21 cellular contexts compared by ENCODE assay signal in the genomic region with DNA sequence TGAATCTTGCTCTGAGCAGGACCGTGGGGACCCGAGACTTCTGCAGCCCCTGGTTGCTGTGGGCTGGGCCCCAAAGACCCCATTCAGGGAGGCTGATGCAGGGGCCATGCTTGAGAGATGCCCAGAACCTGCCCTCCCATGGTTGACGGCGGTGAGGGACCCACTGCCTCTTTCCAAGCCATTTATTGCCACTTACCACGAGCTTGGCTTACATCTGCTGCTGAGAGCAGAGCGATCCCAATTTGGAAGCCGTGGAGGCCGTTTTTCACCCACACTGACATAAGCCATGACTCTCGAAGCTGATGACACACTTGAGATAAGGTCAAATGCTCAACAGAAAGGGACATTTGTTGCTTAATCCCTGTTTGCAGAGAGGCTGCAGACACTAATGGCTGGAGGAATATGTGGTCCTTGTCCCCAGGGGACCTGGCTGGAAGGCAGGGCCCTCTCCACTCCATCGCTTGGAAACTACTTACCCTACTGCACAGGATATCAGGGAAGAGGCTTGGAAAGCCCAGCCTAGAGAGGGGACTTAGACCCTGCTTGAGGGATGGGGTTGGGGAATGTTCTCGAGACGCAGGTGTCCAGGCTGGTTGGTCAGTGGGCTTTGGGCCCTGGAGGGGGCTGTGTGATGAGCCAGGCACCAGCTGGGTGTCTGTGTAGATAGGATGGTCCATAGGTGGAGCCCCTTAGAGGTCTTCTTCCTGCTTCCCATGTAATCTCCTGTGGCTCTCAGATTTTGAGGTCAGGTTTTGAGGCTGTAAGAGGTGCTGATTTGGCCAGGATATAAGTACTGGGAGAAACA. TPM values are rescaled to one million over a fixed set of nuclear protein-coding genes. Genes with fewer than 3 reads are reported as not detected.
"Had no signal": no experiment of that assay in that cellular context is flagged by ENCODE, and none has a peak within 500 bp of the region (broad histone marks: within the 10 kb centered on the region; RNA-seq: fewer than 3 reads in every experiment).

No MANE protein-coding gene starts in this region.

- H3K36me3 Mint-ChIP-seq: activated naive CD4-positive, alpha-beta T cell treated with anti-CD3 and anti-CD28 coated beads, Interleukin-2, amount 50 U/mL, for 24 hours; naive B cell had no signal

- H3K4me3 ChIP-seq: colonic mucosa, esophagus squamous epithelium, skin epidermis, upper lobe of left lung had no signal

- H3K36me3 ChIP-seq: colonic mucosa, esophagus squamous epithelium, upper lobe of left lung had no signal

- H3K9me3 ChIP-seq: colonic mucosa, esophagus squamous epithelium, upper lobe of left lung had no signal

- H3K27ac ChIP-seq: colonic mucosa, esophagus squamous epithelium, parathyroid adenoma, skin epidermis, upper lobe of left lung, VCaP had no signal

- H3K4me3 Mint-ChIP-seq: activated naive CD4-positive, alpha-beta T cell treated with anti-CD3 and anti-CD28 coated beads, Interleukin-2, amount 50 U/mL, for 24 hours; activated T-cell treated with anti-CD3 and anti-CD28 coated beads, Interleukin-2, amount 50 U/mL, for 24 hours; naive B cell had no signal

- H3K9me3 Mint-ChIP-seq: activated naive CD4-positive, alpha-beta T cell treated with anti-CD3 and anti-CD28 coated beads, Interleukin-2, amount 50 U/mL, for 24 hours; activated T-cell treated with anti-CD3 and anti-CD28 coated beads, Interleukin-2, amount 50 U/mL, for 24 hours had no signal

- H3K4me1 ChIP-seq: colonic mucosa, esophagus squamous epithelium, parathyroid adenoma, upper lobe of left lung had no signal

- DNase-seq: activated CD4-positive, alpha-beta T cell treated with anti-CD3 and anti-CD28 coated beads, Interleukin-2, amount 50 U/mL, for 48 hours; activated effector memory CD4-positive, alpha-beta T cell treated with anti-CD3 and anti-CD28 coated beads, Interleukin-2, amount 50 U/mL, for 16 hours; activated T-cell treated with anti-CD3 and anti-CD28 coated beads, Interleukin-2, amount 50 U/mL, for 24 hours; central memory CD4-positive, alpha-beta T cell; colonic mucosa; effector CD4-positive, alpha-beta T cell; esophagus squamous epithelium; mammary epithelial cell; naive B cell; stimulated activated CD4-positive, alpha-beta T cell treated with anti-CD3 and anti-CD28 coated beads, Interleukin-15, amount 100 ng/mL, for 24 hours; stimulated activated CD4-positive, alpha-beta T cell treated with anti-CD3 and anti-CD28 coated beads, Interleukin-4, amount 100 ng/mL, for 24 hours; stimulated activated naive CD4-positive, alpha-beta T cell treated with Interleukin-2 at 50 U/mL for 16 hours had no signal

- H3K4me1 Mint-ChIP-seq: activated naive CD4-positive, alpha-beta T cell treated with anti-CD3 and anti-CD28 coated beads, Interleukin-2, amount 50 U/mL, for 24 hours; naive B cell had no signal

- H3K27ac Mint-ChIP-seq: activated naive CD4-positive, alpha-beta T cell treated with anti-CD3 and anti-CD28 coated beads, Interleukin-2, amount 50 U/mL, for 24 hours; activated T-cell treated with anti-CD3 and anti-CD28 coated beads, Interleukin-2, amount 50 U/mL, for 24 hours; naive B cell had no signal

- H3K27me3 ChIP-seq: colonic mucosa, esophagus squamous epithelium, upper lobe of left lung had no signal

RNA-seq across cellular contexts. Expression of gene ZNF536, which starts 15.3 kb away (rescaled TPM):
- total RNA-seq: endothelial cell of umbilical vein; fibroblast of villous mesenchyme; mammary epithelial cell; mononuclear cell; T-helper 1 cell treated with Interleukin-12 subunit alpha and Interleukin-12 subunit beta and Interleukin-4 antibody, amounts not matched to agents 30 ng/mL and 1 ng/mL, for 36 hours had no signal
- polyA plus RNA-seq: endothelial cell of umbilical vein, mammary epithelial cell had no signal
